16 cellular contexts compared by ENCODE assay signal in genomic region chr10:132881186-132881920, GRCh38.
DNase-seq lines count a peak whose midpoint lies in the region; ATAC-seq, FAIRE-seq and TF ChIP-seq lines count a peak whose summit lies in the region.
"Had no signal": no experiment of that assay in that cellular context is flagged by ENCODE, and none has a peak within 500 bp of the region (broad histone marks: within the 10 kb centered on the region; RNA-seq: fewer than 3 reads in every experiment).

No MANE protein-coding gene starts in this region.

- H3K4me3 ChIP-seq in kidney (ENCODE audit: low read length in 2 of 2) = no peak overlapping the region
- H3K4me3 ChIP-seq: GM23248, PC-9 had no signal

- FAIRE-seq in kidney (lab: Jason Lieb, UNC) = no peak
- FAIRE-seq: GM12892 had no signal

- H3K4me1 ChIP-seq in kidney (ENCODE audit: control insufficient read depth in 1 of 2, insufficient read depth in 1 of 2, low read depth in 1 of 2, low read length in 2 of 2) = peaks cover 0 to 2% of the 10 kb centered on the region in 2 donors
- H3K4me1 ChIP-seq: Caco-2 had no signal

- H3K27ac Mint-ChIP-seq in natural killer cell treated with Interleukin-12 subunit alpha and Interleukin-12 subunit beta and Interleukin-15 and Interleukin-18, amount 100 ng/mL, for 72 hours = no peak overlapping the region
- peak overlapping the region in 1 of 2 donors; percentile 69 for H3K27ac Mint-ChIP-seq in natural killer cell

- no peak for ATAC-seq in natural killer cell treated with Interleukin-12 subunit alpha and Interleukin-12 subunit beta and Interleukin-15 and Interleukin-18, amount 100 ng/mL, for 72 hours
- no peak for ATAC-seq in natural killer cell
- ATAC-seq in sciatic nerve = no peak

- peaks cover 0 to 8% of the 10 kb centered on the region in 2 donors for H3K27me3 Mint-ChIP-seq in natural killer cell treated with Interleukin-12 subunit alpha and Interleukin-12 subunit beta and Interleukin-15 and Interleukin-18, amount 100 ng/mL, for 72 hours
- peaks cover 1 to 8% of the 10 kb centered on the region in 2 donors for H3K27me3 Mint-ChIP-seq in natural killer cell (ENCODE audit: low read depth in 2 of 2)

- no peaks in the 10 kb centered on the region for H3K36me3 ChIP-seq in kidney (ENCODE audit: control insufficient read depth in 1 of 2, insufficient read depth in 2 of 2, low read length in 2 of 2)

- H3K4me3 Mint-ChIP-seq in natural killer cell treated with Interleukin-12 subunit alpha and Interleukin-12 subunit beta and Interleukin-15 and Interleukin-18, amount 100 ng/mL, for 72 hours = no peak overlapping the region
- H3K4me3 Mint-ChIP-seq in natural killer cell = no peak overlapping the region

- intact Hi-C loops in natural killer cell (cut with micrococcal nuclease) (no loop called here), kidney (cut with DNase I) (no loop called here), sciatic nerve (cut with DNase I) (no loop called here)

- H3K27ac ChIP-seq in kidney (ENCODE audit: low read depth in 2 of 2, low read length in 2 of 2) = no peak overlapping the region
- H3K27ac ChIP-seq: GM23248, PC-9 had no signal

- no peaks in the 10 kb centered on the region for H3K9me3 ChIP-seq in kidney (ENCODE audit: control insufficient read depth in 1 of 2, low read length in 2 of 2)
- H3K9me3 ChIP-seq: Caco-2 had no signal

- no peaks in the 10 kb centered on the region for H3K9me3 Mint-ChIP-seq in natural killer cell treated with Interleukin-12 subunit alpha and Interleukin-12 subunit beta and Interleukin-15 and Interleukin-18, amount 100 ng/mL, for 72 hours
- peaks cover 0 to 2% of the 10 kb centered on the region in 2 donors for H3K9me3 Mint-ChIP-seq in natural killer cell

- H3K36me3 Mint-ChIP-seq in natural killer cell treated with Interleukin-12 subunit alpha and Interleukin-12 subunit beta and Interleukin-15 and Interleukin-18, amount 100 ng/mL, for 72 hours = no peaks in the 10 kb centered on the region
- H3K36me3 Mint-ChIP-seq in natural killer cell = no peaks in the 10 kb centered on the region

- peak; percentile 10 for DNase-seq in natural killer cell treated with Interleukin-12 subunit alpha and Interleukin-12 subunit beta and Interleukin-15 and Interleukin-18, amount 100 ng/mL, for 72 hours (ENCODE audit: low spot score)
- no peak for DNase-seq in natural killer cell
- peak; percentile 33 for DNase-seq in kidney
- DNase-seq in sciatic nerve (ENCODE audit: low spot score) = peak; percentile 32
- no peak for DNase-seq in GOT3 (lab: John Stamatoyannopoulos, UW)
- DNase-seq in stimulated activated naive CD4-positive, alpha-beta T cell (lab: John Stamatoyannopoulos, UW) = no peak
- DNase-seq in amygdala (lab: John Stamatoyannopoulos, UW) = no peak
- DNase-seq: DMS153, GM23248, NCI-H146, NCI-H2081 treated with DMSO at 0.1 percent for 48 hours, NCI-H510A treated with DMSO at 0.1 percent for 48 hours, NCI-H82, PC-9 had no signal

- no peak overlapping the region for H3K9ac ChIP-seq in kidney (ENCODE audit: low read length in 2 of 2)
- H3K9ac ChIP-seq: GM23248 had no signal

- peaks cover 0 to 6% of the 10 kb centered on the region in 2 donors for H3K4me1 Mint-ChIP-seq in natural killer cell treated with Interleukin-12 subunit alpha and Interleukin-12 subunit beta and Interleukin-15 and Interleukin-18, amount 100 ng/mL, for 72 hours (ENCODE audit: low read depth in 2 of 2)
- peaks cover 0 to 8% of the 10 kb centered on the region in 2 donors for H3K4me1 Mint-ChIP-seq in natural killer cell

- no peak for TF ChIP-seq CTCF in natural killer cell (IDR thresholded peaks at IDR 0.05)
- no peak for TF ChIP-seq CTCF in kidney (IDR thresholded peaks at IDR 0.05; ENCODE audit: borderline replicate concordance, extremely low read depth, insufficient read depth)

Comparison
In these comparisons a context has a peak if more than half of its experiments do, and no peak if none do; other contexts are left out.
1. DNase-seq: peak in natural killer cell treated with Interleukin-12 subunit alpha and Interleukin-12 subunit beta and Interleukin-15 and Interleukin-18, amount 100 ng/mL, for 72 hours (single experiment), kidney (single experiment) and sciatic nerve (single experiment); none in natural killer cell (single experiment), GOT3 (single experiment), stimulated activated naive CD4-positive, alpha-beta T cell (0 of 6) and amygdala (0 of 56).